5 cellular contexts compared by ENCODE assay signal in the genomic region with DNA sequence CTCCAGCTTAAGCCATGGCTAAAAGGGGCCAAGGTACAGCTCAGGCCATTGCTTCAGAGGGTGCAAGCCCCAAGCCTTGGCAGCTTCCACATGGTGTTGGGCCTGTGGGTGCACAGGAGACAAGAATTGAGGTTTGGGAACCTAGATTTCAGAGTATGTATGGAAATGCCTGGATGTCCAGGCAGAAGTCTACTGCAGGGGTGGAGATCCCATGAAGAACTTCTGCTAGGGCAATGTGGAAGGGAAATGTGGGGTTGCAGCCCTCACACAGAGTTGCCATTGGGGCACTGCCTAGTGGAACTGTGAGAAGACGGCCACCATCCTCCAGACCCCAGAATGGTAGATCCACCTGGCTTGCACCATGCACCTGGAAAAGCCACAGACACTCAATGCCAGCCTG. TPM values are rescaled to one million over a fixed set of nuclear protein-coding genes. Genes with fewer than 3 reads are reported as not detected.
"Had no signal": no experiment of that assay in that cellular context is flagged by ENCODE, and none has a peak within 500 bp of the region (broad histone marks: within the 10 kb centered on the region; RNA-seq: fewer than 3 reads in every experiment).

No MANE protein-coding gene starts in this region.

RNA-seq across cellular contexts. Expression of a gene that starts 8.2 kb away (rescaled TPM):
- total RNA-seq: GM23248, GM23338, H1, H9 had no signal
- polyA plus RNA-seq: GM23248 had no signal

RNA-seq across cellular contexts. Expression of a gene that starts 25.1 kb away (rescaled TPM):
- total RNA-seq: GM23248, HFFc6 had no signal
- polyA plus RNA-seq: GM23248, GM23338 had no signal
